In the genomic region with DNA sequence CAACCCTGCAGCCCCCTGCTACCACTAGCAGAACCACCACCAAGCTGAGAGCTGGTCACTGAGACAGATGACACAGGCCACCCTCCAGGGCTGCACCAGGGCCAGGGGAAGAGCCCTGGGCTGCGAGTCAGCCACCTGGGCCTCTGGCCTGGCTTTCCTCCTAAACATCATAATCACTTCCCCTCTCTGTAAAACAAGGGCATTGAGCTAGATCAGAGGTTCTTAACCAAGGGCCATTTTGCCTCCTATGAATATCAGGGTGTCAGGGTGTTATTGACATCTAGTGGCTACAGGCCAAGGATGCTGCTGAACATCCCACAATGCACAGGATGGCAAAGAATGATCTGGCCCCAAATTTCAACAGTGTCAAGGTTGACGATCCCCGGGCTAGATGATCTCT, we compare ENCODE assay signal across 16 cellular contexts. TPM values are rescaled to one million over a fixed set of nuclear protein-coding genes. Genes with fewer than 3 reads are reported as not detected.
DNase-seq lines count a peak whose midpoint lies in the region; ATAC-seq, FAIRE-seq and TF ChIP-seq lines count a peak whose summit lies in the region.
"Had no signal": no experiment of that assay in that cellular context is flagged by ENCODE, and none has a peak within 500 bp of the region (broad histone marks: within the 10 kb centered on the region; RNA-seq: fewer than 3 reads in every experiment).

No MANE protein-coding gene starts in this region.

- no peak overlapping the region for H3K4me3 Mint-ChIP-seq in effector memory CD8-positive, alpha-beta T cell

- H3K79me2 ChIP-seq in osteoblast (ENCODE audit: insufficient read depth, low read length) = peaks cover 28% of the 10 kb centered on the region

- H3K4me2 ChIP-seq in osteoblast (ENCODE audit: insufficient read depth, low read length) = no peak overlapping the region
- H3K4me2 ChIP-seq: KMS-11 had no signal

- peaks cover 61% of the 10 kb centered on the region for H3K36me3 Mint-ChIP-seq in effector memory CD8-positive, alpha-beta T cell (ENCODE audit: insufficient read depth)

- H3K4me3 ChIP-seq in GM12865 (ENCODE audit: low read depth, low read length) = no peak overlapping the region
- H3K4me3 ChIP-seq in osteoblast (ENCODE audit: insufficient read depth, low read length) = no peak overlapping the region
- H3K4me3 ChIP-seq: SJSA1 had no signal

- no peak overlapping the region for H3K27ac Mint-ChIP-seq in effector memory CD8-positive, alpha-beta T cell

- no peaks in the 10 kb centered on the region for H3K27me3 Mint-ChIP-seq in effector memory CD8-positive, alpha-beta T cell

- no peaks in the 10 kb centered on the region for H3K27me3 ChIP-seq in osteoblast (ENCODE audit: insufficient read depth, low read length)
- H3K27me3 ChIP-seq: BE2C, SJSA1 had no signal

- no peaks in the 10 kb centered on the region for H3K9me3 ChIP-seq in osteoblast (ENCODE audit: low read depth, low read length)
- H3K9me3 ChIP-seq: BE2C, SJSA1 had no signal

- H3K9me3 Mint-ChIP-seq in effector memory CD8-positive, alpha-beta T cell = no peaks in the 10 kb centered on the region

- peak; percentile 21 for DNase-seq in GM12865 (ENCODE audit: low read depth)
- DNase-seq in GM19239 (ENCODE audit: insufficient read length, low spot score) = no peak
- DNase-seq in effector memory CD8-positive, alpha-beta T cell = no peak
- DNase-seq in osteoblast (ENCODE audit: insufficient read length, low spot score, missing footprints) = peak; percentile 29
- no peak for DNase-seq in NCI-H1436 treated with DMSO at 0.1 percent for 48 hours (lab: John Stamatoyannopoulos, UW)
- no peak for DNase-seq in activated CD4-positive, alpha-beta T cell treated with anti-CD3 and anti-CD28 coated beads, Interleukin-2, amount 50 U/mL, for 48 hours
- DNase-seq: DMS 273 treated with DMSO at 0.1 percent for 48 hours, GF-D8, NCI-H1092, NCI-H510A treated with DMSO at 0.1 percent for 48 hours had no signal

- ATAC-seq in effector memory CD8-positive, alpha-beta T cell (replicated peaks) = peak; percentile 12
- no peak for ATAC-seq in HG03565 (IDR thresholded peaks at IDR 0.05; ENCODE audit: unreplicated experiment)
- ATAC-seq: HepG2 had no signal

- peaks cover 89% of the 10 kb centered on the region for H3K36me3 ChIP-seq in osteoblast (ENCODE audit: insufficient read depth, low read length)

- FAIRE-seq in GM19239 (lab: Jason Lieb, UNC) = peak; percentile 47
- FAIRE-seq: GM18507, HepG2 had no signal

- peaks cover 3% of the 10 kb centered on the region for H3K4me1 ChIP-seq in osteoblast (ENCODE audit: insufficient read depth, low read length)
- H3K4me1 ChIP-seq: SJSA1 had no signal

- peaks cover 70% of the 10 kb centered on the region for H4K20me1 ChIP-seq in osteoblast (ENCODE audit: insufficient read depth, low read length)

- TF ChIP-seq CTCF in GM12865 (IDR thresholded peaks at IDR 0.05; ENCODE audit: insufficient read depth, low read depth, low read length, missing control alignments) (peak; percentile 11), osteoblast (IDR thresholded peaks at IDR 0.05; ENCODE audit: extremely low read depth, low read depth, low read length) (no peak)

- H2AFZ ChIP-seq in osteoblast (ENCODE audit: low read length) = no peak overlapping the region

- peaks cover 39 to 59% of the 10 kb centered on the region in 2 donors for H3K4me1 Mint-ChIP-seq in effector memory CD8-positive, alpha-beta T cell (ENCODE audit: low read depth in 2 of 2)

- no peak overlapping the region for H3K27ac ChIP-seq in osteoblast (ENCODE audit: low read depth, low read length)
- H3K27ac ChIP-seq: KMS-11, SJSA1 had no signal

RNA-seq across cellular contexts. Expression of gene TLE3, which starts 25.2 kb away (rescaled TPM):
- 21.5 and 29.7 TPM in 2 replicates for total RNA-seq in osteoblast

Comparison
In these comparisons a context has a peak if more than half of its experiments do, and no peak if none do; other contexts are left out.
1. DNase-seq: peak in GM12865 (single experiment) and osteoblast (single experiment); none in GM19239 (single experiment), effector memory CD8-positive, alpha-beta T cell (0 of 3), NCI-H1436 treated with DMSO at 0.1 percent for 48 hours (single experiment) and activated CD4-positive, alpha-beta T cell treated with anti-CD3 and anti-CD28 coated beads, Interleukin-2, amount 50 U/mL, for 48 hours (0 of 2).